ENCODE assay signal across 16 cellular contexts in the genomic region with DNA sequence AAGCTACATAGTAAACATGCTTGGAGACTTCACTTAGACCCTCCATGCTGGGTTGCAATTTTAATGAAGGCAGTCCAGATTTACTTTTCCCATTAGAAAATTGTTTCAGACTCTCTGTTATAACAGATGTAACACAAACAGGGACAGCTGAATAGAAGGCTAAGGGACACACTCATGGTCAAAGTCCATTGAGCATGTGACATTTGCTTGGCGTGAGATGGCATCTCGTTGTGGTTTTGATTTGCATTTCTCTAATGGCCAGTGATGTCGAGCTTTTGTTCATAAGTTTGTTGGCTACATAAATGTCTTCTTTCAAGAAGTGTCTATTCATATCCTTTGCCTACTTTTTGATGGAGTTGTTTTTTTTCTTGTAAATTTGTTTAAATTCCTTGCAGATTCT.
"Had no signal": no experiment of that assay in that cellular context is flagged by ENCODE, and none has a peak within 500 bp of the region (broad histone marks: within the 10 kb centered on the region; RNA-seq: fewer than 3 reads in every experiment).

No MANE protein-coding gene starts in this region.

- DNase-seq: activated CD4-positive, alpha-beta T cell treated with anti-CD3 and anti-CD28 coated beads, Interleukin-2, amount 50 U/mL, for 1 hour; amniotic stem cell; body of pancreas; central memory CD4-positive, alpha-beta T cell; cortex of kidney; effector memory CD4-positive, alpha-beta T cell; hippocampal formation; lower lobe of right lung; naive B cell; retina had no signal

- ATAC-seq: activated naive CD4-positive, alpha-beta T cell treated with anti-CD3 and anti-CD28 coated beads, Interleukin-2, amount 50 U/mL, for 72 hours; body of pancreas; gastroesophageal sphincter; lower lobe of right lung; stimulated activated effector memory CD8-positive, alpha-beta T cell treated with anti-CD3 and anti-CD28 coated beads, Interleukin-12 subunit alpha, Interleukin-12 subunit beta, amount 100 ng/mL, for 72 hours had no signal

- H3K9me3 ChIP-seq: body of pancreas, lower lobe of right lung had no signal

- H3K4me3 ChIP-seq: body of pancreas, gastroesophageal sphincter, lower lobe of right lung, skin epidermis, tibial nerve had no signal

- H3K27me3 ChIP-seq: body of pancreas, gastroesophageal sphincter, tibial nerve had no signal

- H3K27ac ChIP-seq: body of pancreas, epithelial cell of prostate, gastroesophageal sphincter, lower lobe of right lung, skin epidermis, tibial nerve had no signal

- H3K36me3 ChIP-seq: gastroesophageal sphincter, lower lobe of right lung, tibial nerve had no signal

- H3K4me1 ChIP-seq: body of pancreas, gastroesophageal sphincter had no signal
